In the genomic region with DNA sequence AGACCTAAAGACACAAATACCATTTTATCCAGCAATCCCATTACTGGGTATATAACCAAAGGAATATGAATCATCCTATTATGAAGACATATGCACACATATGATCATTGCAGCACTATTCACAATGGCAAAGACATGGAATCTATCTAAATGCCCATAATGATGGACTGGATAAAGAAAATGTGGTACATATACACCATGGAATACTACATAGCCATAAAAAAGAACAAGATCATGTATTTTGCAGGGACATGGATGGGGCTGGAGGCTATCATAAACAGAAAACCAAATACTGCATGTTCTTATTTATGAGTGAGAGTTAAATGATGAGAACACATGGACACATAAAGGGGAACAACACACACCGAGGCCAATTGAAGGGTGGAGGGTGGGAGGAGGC, we compare ENCODE assay signal across 31 cellular contexts. TPM values are rescaled to one million over a fixed set of nuclear protein-coding genes. Genes with fewer than 3 reads are reported as not detected.
"Had no signal": no experiment of that assay in that cellular context is flagged by ENCODE, and none has a peak within 500 bp of the region (broad histone marks: within the 10 kb centered on the region; RNA-seq: fewer than 3 reads in every experiment).

No MANE protein-coding gene starts in this region.

- H3K4me3 ChIP-seq: pancreas, psoas muscle, right lobe of liver, sigmoid colon, suprapubic skin, testis, tibial artery, transverse colon, upper lobe of left lung, vagina had no signal

- H3K9me3 ChIP-seq: neutrophil, pancreas, psoas muscle, right lobe of liver, sigmoid colon, suprapubic skin, testis, tibial artery, vagina had no signal

- DNase-seq: naive thymus-derived CD8-positive, alpha-beta T cell; nephron progenitor cell; nucleus accumbens; pancreas; psoas muscle; right cardiac atrium; right lobe of liver; sigmoid colon; small intestine; stimulated activated CD4-positive, alpha-beta T cell treated with anti-CD3 and anti-CD28 coated beads, Interleukin-15, amount 100 ng/mL, for 24 hours; stimulated activated CD4-positive, alpha-beta T cell treated with anti-CD3 and anti-CD28 coated beads, Interleukin-2, amount 100 ng/mL, for 24 hours; stimulated activated CD4-positive, alpha-beta T cell treated with anti-CD3 and anti-CD28 coated beads, Interleukin-2, amount 100 ng/mL, for 48 hours; stimulated activated CD4-positive, alpha-beta T cell treated with anti-CD3 and anti-CD28 coated beads, Interleukin-4, amount 100 ng/mL, for 4 hours; stimulated activated CD8-positive, alpha-beta memory T cell treated with anti-CD3 and anti-CD28 coated beads, Interleukin-4, amount 100 ng/mL, for 48 hours; stimulated activated naive CD4-positive, alpha-beta T cell; stimulated activated naive CD8-positive, alpha-beta T cell treated with anti-CD3 and anti-CD28 coated beads, Interleukin-15, amount 100 ng/mL, for 72 hours; stimulated activated naive CD8-positive, alpha-beta T cell treated with anti-CD3 and anti-CD28 coated beads, Interleukin-15, Interleukin-2, amounts not matched to agents 100 U/mL and 50 U/mL, for 24 hours; substantia nigra; testis; tibial artery; transverse colon; upper lobe of left lung had no signal

- H3K4me1 ChIP-seq: psoas muscle, right lobe of liver, sigmoid colon, suprapubic skin, testis, tibial artery, vagina had no signal

- ATAC-seq: naive thymus-derived CD8-positive, alpha-beta T cell; natural killer cell treated with Interleukin-12 subunit alpha and Interleukin-12 subunit beta and Interleukin-15 and Interleukin-18, amount 100 ng/mL, for 72 hours; pancreas; psoas muscle; right cardiac atrium; right lobe of liver; stimulated activated memory B cell treated with anti-CD40 and anti-IgM and Interleukin-4, amounts not matched to agents 10 μg/mL and 1 μg/mL and 100 μg/mL, for 72 hours; stimulated activated naive CD8-positive, alpha-beta T cell treated with anti-CD3 and anti-CD28 coated beads, Interleukin-15, amount 100 ng/mL, for 72 hours; stimulated activated naive CD8-positive, alpha-beta T cell treated with anti-CD3 and anti-CD28 coated beads, Interleukin-15, Interleukin-2, amounts not matched to agents 100 U/mL and 50 U/mL, for 24 hours had no signal

- H3K27me3 ChIP-seq: neutrophil, pancreas, right lobe of liver, sigmoid colon, suprapubic skin, testis, tibial artery, transverse colon, upper lobe of left lung, vagina had no signal

- FAIRE-seq: pancreas, small intestine, urothelium cell line had no signal

- H3K4me1 Mint-ChIP-seq: nephron progenitor cell had no signal

- H3K4me3 Mint-ChIP-seq: naive thymus-derived CD8-positive, alpha-beta T cell; natural killer cell treated with Interleukin-12 subunit alpha and Interleukin-12 subunit beta and Interleukin-15 and Interleukin-18, amount 100 ng/mL, for 72 hours; nephron progenitor cell; neural crest cell; stimulated activated memory B cell treated with anti-CD40 and anti-IgM and Interleukin-4, amounts not matched to agents 10 μg/mL and 1 μg/mL and 100 μg/mL, for 72 hours; stimulated activated naive CD8-positive, alpha-beta T cell treated with anti-CD3 and anti-CD28 coated beads, Interleukin-15, amount 100 ng/mL, for 72 hours had no signal

- H3K27me3 Mint-ChIP-seq: natural killer cell treated with Interleukin-12 subunit alpha and Interleukin-12 subunit beta and Interleukin-15 and Interleukin-18, amount 100 ng/mL, for 72 hours; stimulated activated memory B cell treated with anti-CD40 and anti-IgM and Interleukin-4, amounts not matched to agents 10 μg/mL and 1 μg/mL and 100 μg/mL, for 72 hours had no signal

- H3K9me3 Mint-ChIP-seq: natural killer cell treated with Interleukin-12 subunit alpha and Interleukin-12 subunit beta and Interleukin-15 and Interleukin-18, amount 100 ng/mL, for 72 hours had no signal

- H3K27ac Mint-ChIP-seq: naive thymus-derived CD8-positive, alpha-beta T cell; natural killer cell treated with Interleukin-12 subunit alpha and Interleukin-12 subunit beta and Interleukin-15 and Interleukin-18, amount 100 ng/mL, for 72 hours; nephron progenitor cell; stimulated activated naive CD8-positive, alpha-beta T cell treated with anti-CD3 and anti-CD28 coated beads, Interleukin-15, amount 100 ng/mL, for 72 hours had no signal

- H3K36me3 ChIP-seq: neutrophil, pancreas, right lobe of liver, sigmoid colon, suprapubic skin, tibial artery, transverse colon, upper lobe of left lung, vagina had no signal

- H3K27ac ChIP-seq: neutrophil, pancreas, psoas muscle, right lobe of liver, sigmoid colon, suprapubic skin, testis, tibial artery, transverse colon, upper lobe of left lung, vagina had no signal

RNA-seq across cellular contexts. Expression of a gene that starts 3.8 kb away (rescaled TPM):
- total RNA-seq: osteocyte, skeletal muscle tissue had no signal
- polyA plus RNA-seq: naive thymus-derived CD8-positive, alpha-beta T cell had no signal
